In genomic region chr6:32244946-32245398, GRCh38 we compare ENCODE assay signal across 8 cellular contexts. TPM values are rescaled to one million over a fixed set of nuclear protein-coding genes. Genes with fewer than 3 reads are reported as not detected.
A peak's percentile ranks its signal among the peaks of the same experiment; 100 is the strongest.
DNase-seq lines count a peak whose midpoint lies in the region; ATAC-seq lines count a peak whose summit lies in the region.

No MANE protein-coding gene starts in this region.

- ATAC-seq in HG03280 (IDR thresholded peaks at IDR 0.05; ENCODE audit: unreplicated experiment): no peak

- DNase-seq in SHP77 (lab: John Stamatoyannopoulos, UW) (peak; percentile 2 to 49), SHP77 treated with DMSO at 0.1 percent for 48 hours (lab: John Stamatoyannopoulos, UW) (no peak), NCI-H345 (lab: John Stamatoyannopoulos, UW) (peak; percentile 21), dermis blood vessel endothelial cell (peak; percentile 89), lung microvascular endothelial cell (ENCODE audit: low read depth in 2 of 2) (peak; percentile 76 to 82)
- peak; percentile 71 for DNase-seq in activated CD4-positive, alpha-beta T cell treated with anti-CD3 and anti-CD28 coated beads, Interleukin-2, amount 50 U/mL, for 1 hour
- peak; percentile 43 to 64 (median 48) for DNase-seq in stimulated activated CD4-positive, alpha-beta T cell treated with anti-CD3 and anti-CD28 coated beads, TNF-alpha, amount 100 ng/mL, for 24 hours (ENCODE audit: low read depth in 3 of 3)

RNA-seq across cellular contexts. Expression of gene NOTCH4, which starts 21.1 kb away (rescaled TPM):
- 44.3 and 63.5 TPM in 2 replicates for total RNA-seq in dermis blood vessel endothelial cell
- total RNA-seq in lung microvascular endothelial cell: 9.1 and 14.8 TPM in 2 replicates

RNA-seq across cellular contexts. Expression of gene GPSM3, which starts 52.5 kb away (rescaled TPM):
- total RNA-seq in dermis blood vessel endothelial cell: 3.1 and 8.7 TPM in 2 replicates
- total RNA-seq in lung microvascular endothelial cell: 6.2 and 7.0 TPM in 2 replicates

RNA-seq across cellular contexts. Expression of gene PBX2, which starts 55.0 kb away (rescaled TPM):
- total RNA-seq in dermis blood vessel endothelial cell (62.3 and 85.6 TPM in 2 replicates), lung microvascular endothelial cell (26.8 and 33.1 TPM in 2 replicates)
